8 cellular contexts compared by ENCODE assay signal in genomic region chr13:20702945-20703784, GRCh38. TPM values are rescaled to one million over a fixed set of nuclear protein-coding genes. Genes with fewer than 3 reads are reported as not detected.
DNase-seq lines count a peak whose midpoint lies in the region; ATAC-seq and TF ChIP-seq lines count a peak whose summit lies in the region.

Gene IL17D (plus strand): TSS chr13:20703699. CDS start chr13:20704002, 303 bp downstream.

- peaks cover 14% of the 10 kb centered on the region for H3K4me1 ChIP-seq in DND-41 (ENCODE audit: insufficient read depth, low read length)
- peaks cover 10% of the 10 kb centered on the region for H3K4me1 ChIP-seq in endocrine pancreas (ENCODE audit: control insufficient read depth, insufficient read depth, low read length)
- peaks cover 9% of the 10 kb centered on the region for H3K4me1 ChIP-seq in mucosa of descending colon (ENCODE audit: low read depth)

- H3K4me3 ChIP-seq in DND-41 (ENCODE audit: low read depth in 1 of 2, low read length in 2 of 2) (peak within 1 kb of the TSS in 1 of 2 experiments; percentile 60; a peak in 3 of 4 replicates), endocrine pancreas (ENCODE audit: control insufficient read depth, insufficient read depth, low read length) (peak within 1 kb of the TSS; percentile 83), mucosa of descending colon (peak within 1 kb of the TSS; percentile 29)

- peak within 1 kb of the TSS; percentile 68 for H2AFZ ChIP-seq in DND-41 (ENCODE audit: low read depth, low read length)

- H3K36me3 ChIP-seq in DND-41 (ENCODE audit: insufficient read depth, low read length) (no peaks in the 10 kb centered on the region), endocrine pancreas (ENCODE audit: control insufficient read depth, insufficient read depth, low read length) (no peaks in the 10 kb centered on the region), mucosa of descending colon (ENCODE audit: low read depth) (no peaks in the 10 kb centered on the region)

- H3K27ac ChIP-seq in DND-41 (ENCODE audit: low read length) (no peak within 1 kb of the TSS), temporal lobe (ENCODE audit: low read depth, low read length) (peak within 1 kb of the TSS; percentile 84)

- intact Hi-C loops in activated CD4-positive, alpha-beta T cell treated with anti-CD3 and anti-CD28 coated beads, Interleukin-2, amount 10 ng/mL, durations not matched to agents 24 days and 14 days (cut with micrococcal nuclease), result loop anchor here (2.0 to 10.0 kb wide), 6 partner anchors 136 to 521 kb away; partner anchors contain the start of genes CRYL1, IFT88 and XPO4
- intact Hi-C loops in mucosa of descending colon (cut with DNase I, micrococcal nuclease), result no loop called here

- H3K9me3 Mint-ChIP-seq in activated CD4-positive, alpha-beta T cell treated with anti-CD3 and anti-CD28 coated beads, Interleukin-2, amount 10 ng/mL, durations not matched to agents 24 days and 14 days, result no peaks in the 10 kb centered on the region

- H3K4me3 Mint-ChIP-seq in activated CD4-positive, alpha-beta T cell treated with anti-CD3 and anti-CD28 coated beads, Interleukin-2, amount 10 ng/mL, durations not matched to agents 24 days and 14 days, result peak within 1 kb of the TSS; percentile 94

- H3K4me2 ChIP-seq in DND-41 (ENCODE audit: insufficient read depth, low read length), result peak within 1 kb of the TSS; percentile 63

- H3K9me3 ChIP-seq in DND-41 (ENCODE audit: insufficient read depth, low read length, severe bottlenecking) (no peaks in the 10 kb centered on the region), endocrine pancreas (ENCODE audit: control insufficient read depth, low read length) (no peaks in the 10 kb centered on the region), mucosa of descending colon (no peaks in the 10 kb centered on the region)

- TF ChIP-seq CTCF in DND-41 (IDR thresholded peaks at IDR 0.05; ENCODE audit: borderline replicate concordance, extremely low read depth, low read length, poor library complexity, severe bottlenecking), result no peak
- TF ChIP-seq CTCF in mucosa of descending colon (IDR thresholded peaks at IDR 0.05), result no peak

- DNase-seq in DND-41 (peak; percentile 44), HT-29 (ENCODE audit: low spot score) (peak; percentile 44), mucosa of descending colon (peak; percentile 37 to 61 (median 60)), SKM-1 (lab: John Stamatoyannopoulos, UW; ENCODE audit: unreplicated experiment) (no peak)
- DNase-seq in activated CD4-positive, alpha-beta T cell treated with anti-CD3 and anti-CD28 coated beads, Interleukin-2, amount 10 ng/mL, durations not matched to agents 24 days and 14 days, result peak; percentile 78

- ATAC-seq in DND-41 (ENCODE audit: insufficient read depth, low read depth) (peak; percentile 55), GM19467 (IDR thresholded peaks at IDR 0.05; ENCODE audit: unreplicated experiment) (peak; percentile 24), mucosa of descending colon (peak; percentile 27)

- peaks cover 10% of the 10 kb centered on the region for H3K4me1 Mint-ChIP-seq in activated CD4-positive, alpha-beta T cell treated with anti-CD3 and anti-CD28 coated beads, Interleukin-2, amount 10 ng/mL, durations not matched to agents 24 days and 14 days

- peak within 1 kb of the TSS; percentile 88 for H3K27ac Mint-ChIP-seq in activated CD4-positive, alpha-beta T cell treated with anti-CD3 and anti-CD28 coated beads, Interleukin-2, amount 10 ng/mL, durations not matched to agents 24 days and 14 days

- H3K36me3 Mint-ChIP-seq in activated CD4-positive, alpha-beta T cell treated with anti-CD3 and anti-CD28 coated beads, Interleukin-2, amount 10 ng/mL, durations not matched to agents 24 days and 14 days (ENCODE audit: low read depth), result no peaks in the 10 kb centered on the region

- no peaks in the 10 kb centered on the region for H3K79me2 ChIP-seq in DND-41 (ENCODE audit: insufficient read depth, low read length)

- H3K27me3 Mint-ChIP-seq in activated CD4-positive, alpha-beta T cell treated with anti-CD3 and anti-CD28 coated beads, Interleukin-2, amount 10 ng/mL, durations not matched to agents 24 days and 14 days, result peaks cover 47% of the 10 kb centered on the region

- no peaks in the 10 kb centered on the region for H4K20me1 ChIP-seq in DND-41 (ENCODE audit: insufficient read depth, low read length)

- peaks cover 32% of the 10 kb centered on the region for H3K27me3 ChIP-seq in DND-41 (ENCODE audit: insufficient read depth, low read length, poor library complexity)
- no peaks in the 10 kb centered on the region for H3K27me3 ChIP-seq in endocrine pancreas (ENCODE audit: control insufficient read depth, insufficient read depth, low read length)

- H3K9ac ChIP-seq in DND-41 (ENCODE audit: low read depth, low read length) (peak within 1 kb of the TSS; percentile 48), endocrine pancreas (ENCODE audit: control insufficient read depth, insufficient read depth, low read length) (peak within 1 kb of the TSS; percentile 93)

RNA-seq across cellular contexts. Expression of gene IL17D, which starts in this region (rescaled TPM):
- 3.9 and 5.3 TPM in 2 replicates for total RNA-seq in HT-29 (2014; rRNA removed; shearing (Covaris generic))
- 0.28 TPM in 1 of 2 replicates, not detected in the other for total RNA-seq in activated CD4-positive, alpha-beta T cell treated with anti-CD3 and anti-CD28 coated beads, Interleukin-2, amount 10 ng/mL, durations not matched to agents 24 days and 14 days
- total RNA-seq in mucosa of descending colon, result 1 to 10 TPM in 1 of 3 donors, under 1 TPM in 2; 0.41 to 1.5 (median 0.41) TPM
- total RNA-seq in temporal lobe, result 9.1 TPM

Comparison
In these comparisons a context has a peak if more than half of its experiments do, and no peak if none do; other contexts are left out.
1. Peak in DNase-seq in activated CD4-positive, alpha-beta T cell treated with anti-CD3 and anti-CD28 coated beads, Interleukin-2, amount 10 ng/mL, durations not matched to agents 24 days and 14 days; RNA of the gene not detected or under 1 TPM.